Comparison of ENCODE assay signal across 8 cellular contexts in the genomic region with DNA sequence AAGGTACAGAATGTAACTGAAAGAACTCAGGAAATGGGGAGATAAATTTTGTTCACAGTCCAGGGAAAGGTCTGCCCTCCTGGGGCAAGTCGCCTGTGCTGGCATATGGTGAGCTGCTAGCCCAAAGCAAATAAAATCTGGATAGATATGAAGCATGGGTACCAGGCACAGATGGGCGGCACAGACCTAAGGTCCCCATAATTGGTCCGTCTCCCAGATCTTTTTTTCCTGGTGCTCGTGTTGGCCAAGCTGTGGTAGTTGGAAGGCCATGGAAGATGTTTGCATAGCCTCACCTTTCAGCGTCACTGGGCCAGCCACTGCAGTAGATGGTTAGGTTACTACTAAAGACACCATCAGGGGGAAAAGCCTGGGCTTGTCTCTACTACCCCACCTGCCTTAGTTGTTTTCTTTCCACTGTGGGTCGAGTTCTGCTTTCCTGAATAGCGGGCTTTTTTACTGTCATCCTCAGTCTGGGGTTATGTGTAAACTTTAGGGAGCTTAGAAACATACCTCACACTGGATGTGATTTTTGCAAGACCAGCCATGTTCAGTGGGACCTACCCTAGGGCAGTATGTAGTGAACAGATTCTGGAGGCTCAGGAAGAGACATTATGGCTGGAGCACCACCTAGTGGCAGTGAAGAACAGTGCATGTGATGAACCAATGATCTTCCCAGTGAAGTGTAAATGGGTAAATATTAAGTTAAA. TPM values are rescaled to one million over a fixed set of nuclear protein-coding genes. Genes with fewer than 3 reads are reported as not detected.
DNase-seq lines count a peak whose midpoint lies in the region; ATAC-seq and TF ChIP-seq lines count a peak whose summit lies in the region.

No MANE protein-coding gene starts in this region.

- in situ Hi-C loops in KBM-7 (cut with MboI; ENCODE audit: low pct_unique_long_range_greater_than_20kb, low sequenced_read_pairs), result loop anchor here (25.0 kb wide), 1 partner anchor 184 kb away; no protein-coding TSS in a partner anchor

- DNase-seq in DND-41 (peak; percentile 72), KBM-7 (peak; percentile 75), SHP77 treated with DMSO at 0.1 percent for 48 hours (lab: John Stamatoyannopoulos, UW) (peak; percentile 32), fibroblast of the aortic adventitia (ENCODE audit: low read depth) (peak; percentile 89), occipital lobe (lab: John Stamatoyannopoulos, UW) (peak; percentile 46)
- peak; percentile 45 for DNase-seq in activated T-helper 9 cell treated with anti-CD3 and anti-CD28 coated beads, Interleukin-2, amount 50 U/mL, for 16 hours (ENCODE audit: low read depth)

- H3K9me3 ChIP-seq in DND-41 (ENCODE audit: insufficient read depth, low read length, severe bottlenecking), result no peaks in the 10 kb centered on the region

- H2AFZ ChIP-seq in DND-41 (ENCODE audit: low read depth, low read length), result no peak overlapping the region

- no peaks in the 10 kb centered on the region for H3K79me2 ChIP-seq in DND-41 (ENCODE audit: insufficient read depth, low read length)

- no peaks in the 10 kb centered on the region for H3K27me3 ChIP-seq in DND-41 (ENCODE audit: insufficient read depth, low read length, poor library complexity)

- H3K27ac ChIP-seq in DND-41 (ENCODE audit: low read length), result 0 out of 2 replicates have a peak overlapping the region, but pooled peaks have one; percentile 6

- ATAC-seq in DND-41 (ENCODE audit: insufficient read depth, low read depth) (peak; percentile 70), GM21447 (IDR thresholded peaks at IDR 0.05; ENCODE audit: unreplicated experiment) (peak; percentile 52), HG02763 (IDR thresholded peaks at IDR 0.05; ENCODE audit: unreplicated experiment) (no peak)

- TF ChIP-seq CTCF in DND-41 (IDR thresholded peaks at IDR 0.05; ENCODE audit: borderline replicate concordance, extremely low read depth, low read length, poor library complexity, severe bottlenecking) (peak; percentile 96), fibroblast of the aortic adventitia (IDR thresholded peaks at IDR 0.05; ENCODE audit: insufficient read depth, low read length) (peak; percentile 93)

- H3K36me3 ChIP-seq in DND-41 (ENCODE audit: insufficient read depth, low read length), result no peaks in the 10 kb centered on the region

- no peak overlapping the region for H3K9ac ChIP-seq in DND-41 (ENCODE audit: low read depth, low read length)

- no peak overlapping the region for H3K4me3 ChIP-seq in DND-41 (ENCODE audit: low read depth in 1 of 2, low read length in 2 of 2)
- H3K4me3 ChIP-seq in fibroblast of the aortic adventitia (ENCODE audit: low read depth, low read length), result no peak overlapping the region

- no peaks in the 10 kb centered on the region for H4K20me1 ChIP-seq in DND-41 (ENCODE audit: insufficient read depth, low read length)

- H3K4me2 ChIP-seq in DND-41 (ENCODE audit: insufficient read depth, low read length), result no peak overlapping the region

- H3K4me1 ChIP-seq in DND-41 (ENCODE audit: insufficient read depth, low read length), result peaks cover 21% of the 10 kb centered on the region

RNA-seq across cellular contexts. Expression of gene GLRX, which starts 24.2 kb away (rescaled TPM):
- total RNA-seq in fibroblast of the aortic adventitia (ENCODE audit: low replicate concordance) (13.3 and 31.6 TPM in 2 replicates), occipital lobe (9.8 TPM)

Comparison
In these comparisons a context has a peak if more than half of its experiments do, and no peak if none do; other contexts are left out.
1. DNase-seq: peak in every context shown above with its lines; median percentile 89 in fibroblast of the aortic adventitia; 75 in KBM-7; 72 in DND-41; 46 in occipital lobe; 45 in activated T-helper 9 cell treated with anti-CD3 and anti-CD28 coated beads, Interleukin-2, amount 50 U/mL, for 16 hours; 32 in SHP77 treated with DMSO at 0.1 percent for 48 hours.